ENCODE assay signal across 37 cellular contexts in the genomic region with DNA sequence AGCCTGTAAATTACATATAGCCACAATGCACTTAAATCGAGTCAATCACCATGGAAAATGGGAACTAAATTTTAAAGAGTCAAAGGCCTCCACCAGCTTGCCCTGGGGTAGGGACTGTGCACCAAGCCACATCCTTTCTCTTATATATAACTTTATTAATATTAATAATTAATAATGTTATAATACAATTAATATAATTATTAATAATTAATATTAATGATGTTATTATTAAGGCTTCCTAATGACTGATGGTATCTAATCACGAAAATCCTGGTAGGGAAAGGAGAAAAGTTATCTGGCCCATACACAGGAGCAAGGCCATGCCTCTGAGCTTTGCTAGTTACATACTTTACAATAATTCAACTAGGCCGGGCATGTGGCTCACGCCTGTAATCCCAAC.
"Had no signal": no experiment of that assay in that cellular context is flagged by ENCODE, and none has a peak within 500 bp of the region (broad histone marks: within the 10 kb centered on the region; RNA-seq: fewer than 3 reads in every experiment).

No MANE protein-coding gene starts in this region.

- ATAC-seq: activated CD4-positive, alpha-beta T cell treated with anti-CD3 and anti-CD28 coated beads for 36 hours; activated CD4-positive, CD25-positive, alpha-beta regulatory T cell treated with anti-CD3 and anti-CD28 coated beads, Interleukin-2, amount 50 U/mL, for 24 hours; activated CD8-positive, alpha-beta memory T cell treated with anti-CD3 and anti-CD28 coated beads, Interleukin-2, amount 10 ng/mL, durations not matched to agents 7 days and 5 days; activated CD8-positive, alpha-beta T cell treated with anti-CD3 and anti-CD28 coated beads, Interleukin-2, amount 10 ng/mL, durations not matched to agents 7 days and 5 days; activated naive CD8-positive, alpha-beta T cell treated with anti-CD3 and anti-CD28 coated beads, Interleukin-2, amount 50 U/mL, for 24 hours had no signal

- H3K4me3 Mint-ChIP-seq: activated CD4-positive, alpha-beta memory T cell treated with anti-CD3 and anti-CD28 coated beads, Interleukin-2, amount 10 ng/mL, durations not matched to agents 7 days and 5 days; activated CD4-positive, alpha-beta T cell treated with anti-CD3 and anti-CD28 coated beads for 36 hours; activated CD4-positive, alpha-beta T cell treated with anti-CD3 and anti-CD28 coated beads, Interleukin-2, amount 10 ng/mL, durations not matched to agents 7 days and 5 days; activated CD8-positive, alpha-beta memory T cell treated with anti-CD3 and anti-CD28 coated beads, Interleukin-2, amount 10 ng/mL, durations not matched to agents 7 days and 5 days; activated CD8-positive, alpha-beta T cell treated with anti-CD3 and anti-CD28 coated beads, Interleukin-2, amount 10 ng/mL, durations not matched to agents 7 days and 5 days; activated naive CD4-positive, alpha-beta T cell treated with anti-CD3 and anti-CD28 coated beads, Interleukin-2, amount 10 ng/mL, durations not matched to agents 7 days and 5 days; activated naive CD4-positive, alpha-beta T cell treated with anti-CD3 and anti-CD28 coated beads, Interleukin-2, amount 50 U/mL, for 24 hours; activated naive CD8-positive, alpha-beta T cell; activated naive CD8-positive, alpha-beta T cell treated with anti-CD3 and anti-CD28 coated beads, Interleukin-2, amount 10 ng/mL, durations not matched to agents 7 days and 5 days; activated naive CD8-positive, alpha-beta T cell treated with anti-CD3 and anti-CD28 coated beads, Interleukin-2, amount 50 U/mL, for 24 hours; activated T-cell treated with anti-CD3 and anti-CD28 coated beads, Interleukin-2, amount 50 U/mL, for 24 hours; brain; central memory CD8-positive, alpha-beta T cell; T-helper 1 cell treated with Interleukin-12 subunit alpha and Interleukin-12 subunit beta and Interleukin-4 antibody, amounts not matched to agents 30 μg/mL and 1 μg/mL, for 36 hours; T-helper 2 cell treated with Interferon-gamma antibody and Interleukin-4, amounts not matched to agents 5 μg/mL and 100 μg/mL, for 36 hours had no signal

- H3K4me1 Mint-ChIP-seq: activated CD4-positive, alpha-beta T cell treated with anti-CD3 and anti-CD28 coated beads for 36 hours; activated naive CD4-positive, alpha-beta T cell treated with anti-CD3 and anti-CD28 coated beads, Interleukin-2, amount 50 U/mL, for 24 hours; activated naive CD8-positive, alpha-beta T cell treated with anti-CD3 and anti-CD28 coated beads, Interleukin-2, amount 50 U/mL, for 24 hours; brain had no signal

- H3K27me3 Mint-ChIP-seq: activated CD4-positive, alpha-beta memory T cell treated with anti-CD3 and anti-CD28 coated beads, Interleukin-2, amount 10 ng/mL, durations not matched to agents 7 days and 5 days; activated CD4-positive, alpha-beta T cell treated with anti-CD3 and anti-CD28 coated beads for 36 hours; activated CD4-positive, alpha-beta T cell treated with anti-CD3 and anti-CD28 coated beads, Interleukin-2, amount 10 ng/mL, durations not matched to agents 7 days and 5 days; activated CD8-positive, alpha-beta memory T cell treated with anti-CD3 and anti-CD28 coated beads, Interleukin-2, amount 10 ng/mL, durations not matched to agents 7 days and 5 days; activated naive CD4-positive, alpha-beta T cell treated with anti-CD3 and anti-CD28 coated beads, Interleukin-2, amount 10 ng/mL, durations not matched to agents 7 days and 5 days; activated naive CD4-positive, alpha-beta T cell treated with anti-CD3 and anti-CD28 coated beads, Interleukin-2, amount 50 U/mL, for 24 hours; activated naive CD8-positive, alpha-beta T cell; activated naive CD8-positive, alpha-beta T cell treated with anti-CD3 and anti-CD28 coated beads, Interleukin-2, amount 10 ng/mL, durations not matched to agents 7 days and 5 days; activated naive CD8-positive, alpha-beta T cell treated with anti-CD3 and anti-CD28 coated beads, Interleukin-2, amount 50 U/mL, for 24 hours; activated T-cell treated with anti-CD3 and anti-CD28 coated beads, Interleukin-2, amount 50 U/mL, for 24 hours; brain; central memory CD8-positive, alpha-beta T cell had no signal

- H3K9me3 Mint-ChIP-seq: activated CD4-positive, alpha-beta memory T cell treated with anti-CD3 and anti-CD28 coated beads, Interleukin-2, amount 10 ng/mL, durations not matched to agents 7 days and 5 days; activated CD4-positive, alpha-beta T cell treated with anti-CD3 and anti-CD28 coated beads, Interleukin-2, amount 10 ng/mL, durations not matched to agents 7 days and 5 days; activated naive CD4-positive, alpha-beta T cell treated with anti-CD3 and anti-CD28 coated beads, Interleukin-2, amount 10 ng/mL, durations not matched to agents 7 days and 5 days; activated naive CD4-positive, alpha-beta T cell treated with anti-CD3 and anti-CD28 coated beads, Interleukin-2, amount 50 U/mL, for 24 hours; activated naive CD8-positive, alpha-beta T cell treated with anti-CD3 and anti-CD28 coated beads, Interleukin-2, amount 10 ng/mL, durations not matched to agents 7 days and 5 days; activated naive CD8-positive, alpha-beta T cell treated with anti-CD3 and anti-CD28 coated beads, Interleukin-2, amount 50 U/mL, for 24 hours; activated T-cell treated with anti-CD3 and anti-CD28 coated beads, Interleukin-2, amount 50 U/mL, for 24 hours; activated T-helper 2 cell treated with anti-CD3 and anti-CD28 coated beads, Interferon-gamma antibody, Interleukin-2, Interleukin-4, amounts not matched to agents 10 μg/mL and 5 μg/mL and 100 μg/mL, durations not matched to agents 14 hours and 24 hours and 36 hours; central memory CD8-positive, alpha-beta T cell; T-helper 1 cell treated with Interleukin-12 subunit alpha and Interleukin-12 subunit beta and Interleukin-4 antibody, amounts not matched to agents 30 μg/mL and 1 μg/mL, for 36 hours; T-helper 2 cell treated with Interferon-gamma antibody and Interleukin-4, amounts not matched to agents 5 μg/mL and 100 μg/mL, for 36 hours had no signal

- DNase-seq: activated CD4-positive, alpha-beta memory T cell treated with anti-CD3 and anti-CD28 coated beads, Interleukin-2, amount 10 ng/mL, durations not matched to agents 7 days and 5 days; activated CD4-positive, alpha-beta T cell treated with anti-CD3 and anti-CD28 coated beads for 1 hour; activated CD4-positive, alpha-beta T cell treated with anti-CD3 and anti-CD28 coated beads for 36 hours; activated CD4-positive, alpha-beta T cell treated with anti-CD3 and anti-CD28 coated beads for 48 hours; activated CD4-positive, alpha-beta T cell treated with anti-CD3 and anti-CD28 coated beads, Interleukin-2, amount 10 ng/mL, durations not matched to agents 7 days and 5 days; activated CD4-positive, alpha-beta T cell treated with anti-CD3 and anti-CD28 coated beads, Interleukin-2, amount 50 U/mL, for 48 hours; activated CD4-positive, CD25-positive, alpha-beta regulatory T cell; activated CD8-positive, alpha-beta memory T cell treated with anti-CD3 and anti-CD28 coated beads for 24 hours; activated CD8-positive, alpha-beta memory T cell treated with anti-CD3 and anti-CD28 coated beads, Interleukin-2, amount 10 ng/mL, durations not matched to agents 7 days and 5 days; activated CD8-positive, alpha-beta memory T cell treated with anti-CD3 and anti-CD28 coated beads, Interleukin-2, amount 50 U/mL, for 48 hours; activated CD8-positive, alpha-beta T cell treated with anti-CD3 and anti-CD28 coated beads, Interleukin-2, amount 10 ng/mL, durations not matched to agents 7 days and 5 days; activated effector memory CD4-positive, alpha-beta T cell treated with Interleukin-2 at 50 U/mL for 16 hours; activated gamma-delta T cell; activated naive CD4-positive, alpha-beta T cell treated with anti-CD3 and anti-CD28 coated beads, Interleukin-2, amount 10 ng/mL, durations not matched to agents 7 days and 5 days; activated naive CD4-positive, alpha-beta T cell treated with Interleukin-2 at 50 U/mL for 16 hours; activated naive CD8-positive, alpha-beta T cell treated with anti-CD3 and anti-CD28 coated beads, Interleukin-2, amount 10 ng/mL, durations not matched to agents 7 days and 5 days; activated naive CD8-positive, alpha-beta T cell treated with anti-CD3 and anti-CD28 coated beads, Interleukin-2, amount 50 U/mL, for 24 hours; activated T-cell treated with anti-CD3 and anti-CD28 coated beads, Interleukin-2, amount 50 U/mL, for 24 hours; activated T-cell treated with anti-CD3 and anti-CD28 coated beads, Interleukin-2, amount 50 U/mL, for 48 hours; amygdala; anterior cingulate cortex; caudate nucleus; cerebellar nuclear complex; T-helper 1 cell; T-helper 2 cell; T-helper 9 cell had no signal

- H3K27me3 ChIP-seq: ascending aorta, cardiac muscle cell had no signal

- H3K9me3 ChIP-seq: ascending aorta had no signal

- H3K27ac Mint-ChIP-seq: activated CD4-positive, alpha-beta memory T cell treated with anti-CD3 and anti-CD28 coated beads, Interleukin-2, amount 10 ng/mL, durations not matched to agents 7 days and 5 days; activated CD4-positive, alpha-beta T cell treated with anti-CD3 and anti-CD28 coated beads for 36 hours; activated CD4-positive, alpha-beta T cell treated with anti-CD3 and anti-CD28 coated beads, Interleukin-2, amount 10 ng/mL, durations not matched to agents 7 days and 5 days; activated CD8-positive, alpha-beta memory T cell treated with anti-CD3 and anti-CD28 coated beads, Interleukin-2, amount 10 ng/mL, durations not matched to agents 7 days and 5 days; activated CD8-positive, alpha-beta T cell treated with anti-CD3 and anti-CD28 coated beads, Interleukin-2, amount 10 ng/mL, durations not matched to agents 7 days and 5 days; activated naive CD4-positive, alpha-beta T cell treated with anti-CD3 and anti-CD28 coated beads, Interleukin-2, amount 10 ng/mL, durations not matched to agents 7 days and 5 days; activated naive CD4-positive, alpha-beta T cell treated with anti-CD3 and anti-CD28 coated beads, Interleukin-2, amount 50 U/mL, for 24 hours; activated naive CD8-positive, alpha-beta T cell; activated naive CD8-positive, alpha-beta T cell treated with anti-CD3 and anti-CD28 coated beads, Interleukin-2, amount 10 ng/mL, durations not matched to agents 7 days and 5 days; activated naive CD8-positive, alpha-beta T cell treated with anti-CD3 and anti-CD28 coated beads, Interleukin-2, amount 50 U/mL, for 24 hours; activated T-cell treated with anti-CD3 and anti-CD28 coated beads, Interleukin-2, amount 50 U/mL, for 24 hours; activated T-helper 2 cell treated with anti-CD3 and anti-CD28 coated beads, Interferon-gamma antibody, Interleukin-2, Interleukin-4, amounts not matched to agents 10 μg/mL and 5 μg/mL and 100 μg/mL, durations not matched to agents 14 hours and 24 hours and 36 hours; brain; T-helper 1 cell treated with Interleukin-12 subunit alpha and Interleukin-12 subunit beta and Interleukin-4 antibody, amounts not matched to agents 30 μg/mL and 1 μg/mL, for 36 hours; T-helper 2 cell treated with Interferon-gamma antibody and Interleukin-4, amounts not matched to agents 5 μg/mL and 100 μg/mL, for 36 hours had no signal

- H3K4me3 ChIP-seq: ascending aorta, cardiac muscle cell had no signal

- H3K27ac ChIP-seq: ascending aorta, cardiac muscle cell, VCaP had no signal
